8 cellular contexts compared by ENCODE assay signal in genomic region chr17:63621684-63622570, GRCh38. TPM values are rescaled to one million over a fixed set of nuclear protein-coding genes. Genes with fewer than 3 reads are reported as not detected.
DNase-seq lines count a peak whose midpoint lies in the region; ATAC-seq and TF ChIP-seq lines count a peak whose summit lies in the region.

Gene MAP3K3 (plus strand): TSS chr17:63622417. CDS start chr17:63622760, 343 bp downstream.

- no peaks in the 10 kb centered on the region for H3K9me3 ChIP-seq in Peyer's patch
- no peaks in the 10 kb centered on the region for H3K9me3 ChIP-seq in esophagus (ENCODE audit: control insufficient read depth in 2 of 2, insufficient read depth in 1 of 2, low read depth in 1 of 2, low read length in 1 of 2)
- no peaks in the 10 kb centered on the region for H3K9me3 ChIP-seq in mucosa of stomach (ENCODE audit: control insufficient read depth, low read length)

- H3K27me3 ChIP-seq in KMS-11 (ENCODE audit: insufficient read depth, low read depth), result no peaks in the 10 kb centered on the region
- no peaks in the 10 kb centered on the region for H3K27me3 ChIP-seq in Peyer's patch
- H3K27me3 ChIP-seq in esophagus (ENCODE audit: control insufficient read depth in 1 of 2, insufficient read depth in 2 of 2, low read length in 2 of 2), result no peaks in the 10 kb centered on the region
- no peaks in the 10 kb centered on the region for H3K27me3 ChIP-seq in mucosa of stomach (ENCODE audit: control insufficient read depth, insufficient read depth, low read length)

- 1% methylated on average over 54 to 75 of the region's 75 CpGs for WGBS in esophagus, 2 donors

- TF ChIP-seq CTCF in KMS-11 (conservative IDR thresholded peaks at IDR 0.05; ENCODE audit: low read depth, low read length) (no peak), Peyer's patch (IDR thresholded peaks at IDR 0.05) (peak in 2 of 6 experiments; percentile 8 to 21)

- H3K4me1 ChIP-seq in KMS-11 (ENCODE audit: low read depth, poor library complexity, severe bottlenecking), result peaks cover 24% of the 10 kb centered on the region
- peaks cover 0 to 21% (median 3%) of the 10 kb centered on the region in 4 donors for H3K4me1 ChIP-seq in Peyer's patch
- H3K4me1 ChIP-seq in esophagus (ENCODE audit: control insufficient read depth in 2 of 2, insufficient read depth in 2 of 2, low read length in 1 of 2), result peaks cover 0 to 7% of the 10 kb centered on the region in 2 donors
- H3K4me1 ChIP-seq in mucosa of stomach (ENCODE audit: control insufficient read depth, insufficient read depth, low read length), result peaks cover 13% of the 10 kb centered on the region

- H3K27ac ChIP-seq in KMS-11 (peak within 1 kb of the TSS; percentile 32; the same call in 1 of the 2 replicates), Peyer's patch (peak within 1 kb of the TSS; percentile 80 to 98 (median 86)), esophagus (ENCODE audit: low read depth in 2 of 2, low read length in 1 of 2) (peak within 1 kb of the TSS; percentile 88 to 97)

- H2AFZ ChIP-seq in KMS-11 (ENCODE audit: low read depth), result peak within 1 kb of the TSS; percentile 84

- H3K4me3 ChIP-seq in KMS-11 (IDR thresholded peaks at IDR 0.05; ENCODE audit: insufficient read depth, low read depth, low read length), result no peak within 1 kb of the TSS
- H3K4me3 ChIP-seq in Peyer's patch, result peak within 1 kb of the TSS; percentile 73 to 94 (median 77)
- H3K4me3 ChIP-seq in esophagus (ENCODE audit: low read depth in 1 of 2, low read length in 2 of 2), result peak within 1 kb of the TSS; percentile 72 to 84
- H3K4me3 ChIP-seq in mucosa of stomach (ENCODE audit: low read length), result peak within 1 kb of the TSS; percentile 15

- H3K9ac ChIP-seq in KMS-11, result peak within 1 kb of the TSS; percentile 49; the same call in 1 of the 2 replicates
- H3K9ac ChIP-seq in mucosa of stomach (ENCODE audit: low read length), result peak within 1 kb of the TSS; percentile 56

- H3K4me2 ChIP-seq in KMS-11, result peak within 1 kb of the TSS; percentile 98

- peak; percentile 89 for DNase-seq in DMS79 treated with DMSO at 0.1 percent for 48 hours (lab: John Stamatoyannopoulos, UW)
- DNase-seq in Peyer's patch, result peak; percentile 97 to 99 (median 97)
- peak; percentile 96 for DNase-seq in activated T-cell treated with anti-CD3 and anti-CD28 coated beads, Interleukin-2, amount 50 U/mL, for 48 hours
- DNase-seq in stimulated activated CD8-positive, alpha-beta memory T cell treated with anti-CD3 and anti-CD28 coated beads, Interleukin-7, amount 100 ng/mL, for 1 hour (ENCODE audit: low read depth in 2 of 2), result peak; percentile 89 to 92

- no peaks in the 10 kb centered on the region for H3K36me3 ChIP-seq in KMS-11 (ENCODE audit: insufficient read depth)
- no peaks in the 10 kb centered on the region for H3K36me3 ChIP-seq in Peyer's patch
- H3K36me3 ChIP-seq in esophagus (ENCODE audit: control insufficient read depth in 2 of 2, insufficient read depth in 2 of 2, low read length in 1 of 2), result no peaks in the 10 kb centered on the region
- no peaks in the 10 kb centered on the region for H3K36me3 ChIP-seq in mucosa of stomach (ENCODE audit: control insufficient read depth, insufficient read depth, low read length)

- H4K20me1 ChIP-seq in KMS-11 (ENCODE audit: insufficient read depth), result 0 out of 2 replicates have a peak, but pooled peaks cover 10% of the 10 kb centered on the region

- ATAC-seq in GM21737 (IDR thresholded peaks at IDR 0.05; ENCODE audit: unreplicated experiment), result peak; percentile 88

- TF ChIP-seq POLR2A in Peyer's patch (IDR thresholded peaks at IDR 0.05), result peak; percentile 63 to 67

- peaks cover 32% of the 10 kb centered on the region for H3K79me2 ChIP-seq in KMS-11 (ENCODE audit: insufficient read depth, low read depth)

RNA-seq across cellular contexts. Expression of gene MAP3K3, which starts in this region (rescaled TPM):
- 10 to 100 TPM; 17.3 to 61.9 (median 39.2) TPM for total RNA-seq in Peyer's patch
- 10 to 100 TPM; 10.5 to 12.1 TPM for polyA plus RNA-seq in esophagus

Comparison
In these comparisons a context has a peak if more than half of its experiments do, and no peak if none do; other contexts are left out.
1. H3K27ac ChIP-seq: peak in every context shown above with its lines; median percentile 92 in esophagus; 86 in Peyer's patch; 32 in KMS-11.